Comparison of ENCODE assay signal across 8 cellular contexts in the genomic region with DNA sequence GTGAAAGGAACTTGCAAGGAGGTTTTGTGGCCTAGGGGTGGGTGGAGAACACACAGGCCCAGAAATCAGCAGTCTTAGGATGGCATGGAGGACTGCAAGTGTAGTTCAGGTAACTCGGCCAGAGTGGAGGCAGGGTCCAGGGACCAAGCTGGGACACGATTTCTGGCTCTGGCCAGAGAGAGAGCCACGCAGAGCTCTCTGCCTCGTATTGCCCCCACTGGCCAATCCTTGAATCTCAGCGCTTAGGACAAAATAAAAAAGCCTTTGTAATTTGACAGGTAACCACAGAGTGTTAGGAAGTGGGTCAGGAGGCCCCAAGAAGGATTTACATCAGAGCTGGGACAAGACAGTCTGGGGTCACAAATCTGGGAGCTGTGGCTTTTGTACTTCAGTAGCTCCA. TPM values are rescaled to one million over a fixed set of nuclear protein-coding genes. Genes with fewer than 3 reads are reported as not detected.
A peak's percentile ranks its signal among the peaks of the same experiment; 100 is the strongest.
DNase-seq lines count a peak whose midpoint lies in the region; ATAC-seq and TF ChIP-seq lines count a peak whose summit lies in the region.

No MANE protein-coding gene starts in this region.

- H3K27ac Mint-ChIP-seq in stimulated activated effector memory CD8-positive, alpha-beta T cell treated with anti-CD3 and anti-CD28 coated beads, Interleukin-12 subunit alpha, Interleukin-12 subunit beta, amount 100 ng/mL, for 72 hours = peak overlapping the region; percentile 58

- H3K36me3 ChIP-seq in RWPE2 (ENCODE audit: low read depth) = no peaks in the 10 kb centered on the region

- no peaks in the 10 kb centered on the region for H3K27me3 ChIP-seq in RWPE2 (ENCODE audit: insufficient read depth, poor library complexity, severe bottlenecking)

- peaks cover 14% of the 10 kb centered on the region for H3K36me3 Mint-ChIP-seq in activated T-cell treated with anti-CD3 and anti-CD28 coated beads, Interleukin-2, amount 50 U/mL, for 4 hours (ENCODE audit: insufficient read depth)
- H3K36me3 Mint-ChIP-seq in stimulated activated effector memory CD8-positive, alpha-beta T cell treated with anti-CD3 and anti-CD28 coated beads, Interleukin-12 subunit alpha, Interleukin-12 subunit beta, amount 100 ng/mL, for 72 hours = no peaks in the 10 kb centered on the region

- no peak for DNase-seq in activated T-cell treated with anti-CD3 and anti-CD28 coated beads, Interleukin-2, amount 50 U/mL, for 4 hours
- DNase-seq in activated T-cell treated with anti-CD3 and anti-CD28 coated beads for 4 hours (no peak), RWPE2 (ENCODE audit: low spot score) (no peak)
- DNase-seq in stimulated activated effector memory CD8-positive, alpha-beta T cell treated with anti-CD3 and anti-CD28 coated beads, Interleukin-12 subunit alpha, Interleukin-12 subunit beta, amount 100 ng/mL, for 72 hours (ENCODE audit: low spot score in 2 of 2) = no peak

- H3K27ac ChIP-seq in RWPE2 (ENCODE audit: poor library complexity, severe bottlenecking) = no peak overlapping the region

- H3K27me3 Mint-ChIP-seq in activated T-cell treated with anti-CD3 and anti-CD28 coated beads, Interleukin-2, amount 50 U/mL, for 4 hours (ENCODE audit: low read depth) = no peaks in the 10 kb centered on the region

- no peaks in the 10 kb centered on the region for H3K9me3 Mint-ChIP-seq in activated T-cell treated with anti-CD3 and anti-CD28 coated beads, Interleukin-2, amount 50 U/mL, for 4 hours
- H3K9me3 Mint-ChIP-seq in stimulated activated effector memory CD8-positive, alpha-beta T cell treated with anti-CD3 and anti-CD28 coated beads, Interleukin-12 subunit alpha, Interleukin-12 subunit beta, amount 100 ng/mL, for 72 hours = no peaks in the 10 kb centered on the region

- no peaks in the 10 kb centered on the region for H3K9me3 ChIP-seq in RWPE2 (ENCODE audit: severe bottlenecking)

- no peak for ATAC-seq in activated T-cell treated with anti-CD3 and anti-CD28 coated beads, Interleukin-2, amount 50 U/mL, for 4 hours
- ATAC-seq in RWPE2 (ENCODE audit: low read depth) = peak; percentile 65; the same call in 2 of the 3 replicates
- peak; percentile 44 for ATAC-seq in esophagus mucosa
- ATAC-seq in stimulated activated effector memory CD8-positive, alpha-beta T cell treated with anti-CD3 and anti-CD28 coated beads, Interleukin-12 subunit alpha, Interleukin-12 subunit beta, amount 100 ng/mL, for 72 hours = peak; percentile 46
- ATAC-seq in HG03571 (IDR thresholded peaks at IDR 0.05; ENCODE audit: unreplicated experiment) = no peak
- no peak for ATAC-seq in GM18907 (IDR thresholded peaks at IDR 0.05; ENCODE audit: unreplicated experiment)
- no peak for ATAC-seq in HG03095 (IDR thresholded peaks at IDR 0.05; ENCODE audit: unreplicated experiment)

- H3K4me1 Mint-ChIP-seq in activated T-cell treated with anti-CD3 and anti-CD28 coated beads, Interleukin-2, amount 50 U/mL, for 4 hours (ENCODE audit: low read depth) = peaks cover 92% of the 10 kb centered on the region
- H3K4me1 Mint-ChIP-seq in stimulated activated effector memory CD8-positive, alpha-beta T cell treated with anti-CD3 and anti-CD28 coated beads, Interleukin-12 subunit alpha, Interleukin-12 subunit beta, amount 100 ng/mL, for 72 hours = peaks cover 81% of the 10 kb centered on the region

- peak overlapping the region; percentile 64 for H3K4me3 Mint-ChIP-seq in activated T-cell treated with anti-CD3 and anti-CD28 coated beads, Interleukin-2, amount 50 U/mL, for 4 hours
- peak overlapping the region; percentile 36 for H3K4me3 Mint-ChIP-seq in stimulated activated effector memory CD8-positive, alpha-beta T cell treated with anti-CD3 and anti-CD28 coated beads, Interleukin-12 subunit alpha, Interleukin-12 subunit beta, amount 100 ng/mL, for 72 hours

- no peak overlapping the region for H3K4me3 ChIP-seq in RWPE2 (ENCODE audit: severe bottlenecking)

- H3K4me1 ChIP-seq in RWPE2 (ENCODE audit: insufficient read depth, poor library complexity, severe bottlenecking) = peaks cover 7% of the 10 kb centered on the region

- peak; percentile 27 for TF ChIP-seq CTCF in RWPE2 (IDR thresholded peaks at IDR 0.05; ENCODE audit: poor library complexity, severe bottlenecking)

RNA-seq across cellular contexts. Expression of a gene that starts 11.7 kb away (rescaled TPM):
- 10 to 100 TPM; 18.2 to 19.1 (median 18.6) TPM for total RNA-seq in activated T-cell treated with anti-CD3 and anti-CD28 coated beads, Interleukin-2, amount 50 U/mL, for 4 hours
- total RNA-seq in esophagus mucosa = 15.5 TPM

Comparison
In these comparisons a context has a peak if more than half of its experiments do, and no peak if none do; other contexts are left out.
1. ATAC-seq: peak in RWPE2 (single experiment), esophagus mucosa (single experiment) and stimulated activated effector memory CD8-positive, alpha-beta T cell treated with anti-CD3 and anti-CD28 coated beads, Interleukin-12 subunit alpha, Interleukin-12 subunit beta, amount 100 ng/mL, for 72 hours (single experiment); none in activated T-cell treated with anti-CD3 and anti-CD28 coated beads, Interleukin-2, amount 50 U/mL, for 4 hours (0 of 2), HG03571 (single experiment), GM18907 (single experiment) and HG03095 (single experiment).